ENCODE assay signal across 25 cellular contexts in genomic region chr10:28280652-28281051, GRCh38. TPM values are rescaled to one million over a fixed set of nuclear protein-coding genes. Genes with fewer than 3 reads are reported as not detected.
DNase-seq lines count a peak whose midpoint lies in the region; ATAC-seq and TF ChIP-seq lines count a peak whose summit lies in the region.
"Had no signal": no experiment of that assay in that cellular context is flagged by ENCODE, and none has a peak within 500 bp of the region (broad histone marks: within the 10 kb centered on the region; RNA-seq: fewer than 3 reads in every experiment).

No MANE protein-coding gene starts in this region.

- H3K79me2 ChIP-seq in ACC112 (ENCODE audit: control insufficient read depth, insufficient read depth, low read length, unreplicated experiment): no peaks in the 10 kb centered on the region

- H3K36me3 Mint-ChIP-seq in HFFc6 (ENCODE audit: low read depth): no peaks in the 10 kb centered on the region
- no peaks in the 10 kb centered on the region for H3K36me3 Mint-ChIP-seq in chondrocyte (ENCODE audit: low read depth)
- H3K36me3 Mint-ChIP-seq in mesothelial cell of epicardium: no peaks in the 10 kb centered on the region
- H3K36me3 Mint-ChIP-seq: natural killer cell treated with Interleukin-12 subunit alpha and Interleukin-12 subunit beta and Interleukin-15 and Interleukin-18, amount 100 ng/mL, for 72 hours had no signal

- TF ChIP-seq CTCF in HFFc6 (IDR thresholded peaks at IDR 0.05): no peak
- TF ChIP-seq CTCF in chondrocyte (IDR thresholded peaks at IDR 0.05): peak; percentile 71
- TF ChIP-seq CTCF in mesothelial cell of epicardium (IDR thresholded peaks at IDR 0.05; ENCODE audit: unreplicated experiment): no peak

- peaks cover 31% of the 10 kb centered on the region for H3K27me3 Mint-ChIP-seq in HFFc6 (ENCODE audit: insufficient read depth)
- no peaks in the 10 kb centered on the region for H3K27me3 Mint-ChIP-seq in chondrocyte (ENCODE audit: low read depth)
- no peaks in the 10 kb centered on the region for H3K27me3 Mint-ChIP-seq in mesothelial cell of epicardium (ENCODE audit: low read depth)
- H3K27me3 Mint-ChIP-seq: activated naive CD8-positive, alpha-beta T cell treated with anti-CD3 and anti-CD28 coated beads, Interleukin-2, amount 10 ng/mL, durations not matched to agents 7 days and 5 days; CD4-positive, alpha-beta T cell; natural killer cell treated with Interleukin-12 subunit alpha and Interleukin-12 subunit beta and Interleukin-15 and Interleukin-18, amount 100 ng/mL, for 72 hours; stimulated activated naive CD8-positive, alpha-beta T cell treated with anti-CD3 and anti-CD28 coated beads, Interleukin-15, amount 100 ng/mL, for 72 hours had no signal

- H3K9me3 Mint-ChIP-seq in HFFc6: no peaks in the 10 kb centered on the region
- H3K9me3 Mint-ChIP-seq in chondrocyte (ENCODE audit: low read depth): no peaks in the 10 kb centered on the region
- no peaks in the 10 kb centered on the region for H3K9me3 Mint-ChIP-seq in mesothelial cell of epicardium
- H3K9me3 Mint-ChIP-seq: activated naive CD8-positive, alpha-beta T cell treated with anti-CD3 and anti-CD28 coated beads, Interleukin-2, amount 10 ng/mL, durations not matched to agents 7 days and 5 days; activated T-helper 2 cell treated with anti-CD3 and anti-CD28 coated beads, Interferon-gamma antibody, Interleukin-2, Interleukin-4, amounts not matched to agents 10 μg/mL and 5 μg/mL and 100 μg/mL, durations not matched to agents 14 hours and 24 hours and 36 hours; CD4-positive, alpha-beta T cell; endodermal cell; natural killer cell treated with Interleukin-12 subunit alpha and Interleukin-12 subunit beta and Interleukin-15 and Interleukin-18, amount 100 ng/mL, for 72 hours; stimulated activated naive CD8-positive, alpha-beta T cell treated with anti-CD3 and anti-CD28 coated beads, Interleukin-15, amount 100 ng/mL, for 72 hours had no signal

- H3K27ac Mint-ChIP-seq in HFFc6 (no peak overlapping the region), chondrocyte (ENCODE audit: unreplicated experiment) (peak overlapping the region; percentile 97), mesothelial cell of epicardium (peak overlapping the region; percentile 86)
- H3K27ac Mint-ChIP-seq: activated naive CD8-positive, alpha-beta T cell treated with anti-CD3 and anti-CD28 coated beads, Interleukin-2, amount 10 ng/mL, durations not matched to agents 7 days and 5 days; activated T-helper 2 cell treated with anti-CD3 and anti-CD28 coated beads, Interferon-gamma antibody, Interleukin-2, Interleukin-4, amounts not matched to agents 10 μg/mL and 5 μg/mL and 100 μg/mL, durations not matched to agents 14 hours and 24 hours and 36 hours; CD4-positive, alpha-beta T cell; endodermal cell; natural killer cell treated with Interleukin-12 subunit alpha and Interleukin-12 subunit beta and Interleukin-15 and Interleukin-18, amount 100 ng/mL, for 72 hours; stimulated activated naive CD8-positive, alpha-beta T cell treated with anti-CD3 and anti-CD28 coated beads, Interleukin-15, amount 100 ng/mL, for 72 hours had no signal

- no peaks in the 10 kb centered on the region for H3K27me3 ChIP-seq in ACC112 (ENCODE audit: insufficient read depth, low read length)
- H3K27me3 ChIP-seq: foreskin keratinocyte had no signal

- no peaks in the 10 kb centered on the region for H3K36me3 ChIP-seq in ACC112 (ENCODE audit: insufficient read depth, low read length)
- H3K36me3 ChIP-seq: HAP-1 had no signal

- H2AFZ ChIP-seq in ACC112 (ENCODE audit: low read length, unreplicated experiment): no peak overlapping the region

- peak overlapping the region; percentile 52 for H3K27ac ChIP-seq in ACC112 (ENCODE audit: low read depth, low read length)
- H3K27ac ChIP-seq: foreskin keratinocyte, HL-60 had no signal

- in situ Hi-C loops in G401 (cut with HindIII; ENCODE audit: low sequenced_read_pairs): no loop called here

- peak; percentile 39 for DNase-seq in HFFc6
- DNase-seq in chondrocyte (ENCODE audit: low spot score): no peak
- no peak for DNase-seq in mesothelial cell of epicardium (ENCODE audit: low spot score in 2 of 2, unreplicated experiment in 2 of 2)
- no peak for DNase-seq in G401 (ENCODE audit: low spot score)
- DNase-seq in NCI-H2227 (lab: John Stamatoyannopoulos, UW; ENCODE audit: unreplicated experiment): no peak
- DNase-seq: activated CD4-positive, alpha-beta T cell treated with anti-CD3 and anti-CD28 coated beads for 48 hours; activated naive CD8-positive, alpha-beta T cell treated with anti-CD3 and anti-CD28 coated beads, Interleukin-2, amount 10 ng/mL, durations not matched to agents 7 days and 5 days; CD4-positive, alpha-beta T cell; DMS53; endodermal cell; foreskin keratinocyte; KBM-7; NCI-H2081 treated with DMSO at 0.1 percent for 48 hours; NCI-H524; stimulated activated CD4-positive, alpha-beta T cell treated with anti-CD3 and anti-CD28 coated beads, Interleukin-4, amount 100 ng/mL, for 1 hour; stimulated activated naive CD8-positive, alpha-beta T cell treated with anti-CD3 and anti-CD28 coated beads, Interleukin-15, amount 100 ng/mL, for 72 hours; SW 1271 had no signal

- H3K4me3 Mint-ChIP-seq in HFFc6 (no peak overlapping the region), chondrocyte (ENCODE audit: unreplicated experiment) (peak overlapping the region; percentile 23), mesothelial cell of epicardium (no peak overlapping the region)
- H3K4me3 Mint-ChIP-seq: activated naive CD8-positive, alpha-beta T cell treated with anti-CD3 and anti-CD28 coated beads, Interleukin-2, amount 10 ng/mL, durations not matched to agents 7 days and 5 days; CD4-positive, alpha-beta T cell; endodermal cell; natural killer cell treated with Interleukin-12 subunit alpha and Interleukin-12 subunit beta and Interleukin-15 and Interleukin-18, amount 100 ng/mL, for 72 hours; stimulated activated naive CD8-positive, alpha-beta T cell treated with anti-CD3 and anti-CD28 coated beads, Interleukin-15, amount 100 ng/mL, for 72 hours had no signal

- H3K4me1 ChIP-seq in ACC112 (ENCODE audit: control insufficient read depth, insufficient read depth, low read length, unreplicated experiment): peaks cover 10% of the 10 kb centered on the region
- H3K4me1 ChIP-seq: foreskin keratinocyte had no signal

- H3K4me1 Mint-ChIP-seq in HFFc6 (ENCODE audit: low read depth): peaks cover 15% of the 10 kb centered on the region
- H3K4me1 Mint-ChIP-seq in chondrocyte (ENCODE audit: low read depth): peaks cover 83% of the 10 kb centered on the region
- H3K4me1 Mint-ChIP-seq in mesothelial cell of epicardium: peaks cover 39% of the 10 kb centered on the region

- ATAC-seq in SK-N-SH treated with all-trans-retinoic acid at 6 μM for 48 hours: no peak
- no peak for ATAC-seq in GM19324 (IDR thresholded peaks at IDR 0.05; ENCODE audit: low FRiP score, unreplicated experiment)
- ATAC-seq: foreskin keratinocyte; natural killer cell treated with Interleukin-12 subunit alpha and Interleukin-12 subunit beta and Interleukin-15 and Interleukin-18, amount 100 ng/mL, for 72 hours; stimulated activated naive CD8-positive, alpha-beta T cell treated with anti-CD3 and anti-CD28 coated beads, Interleukin-15, amount 100 ng/mL, for 72 hours had no signal

- no peak overlapping the region for H3K4me3 ChIP-seq in ACC112 (ENCODE audit: low read depth, low read length)
- H3K4me3 ChIP-seq: HAP-1, smooth muscle cell had no signal

TF ChIP-seq in SK-N-SH treated with all-trans-retinoic acid at 6 μM for 48 hours, 23 proteins besides CTCF, POLR2A, EP300 and RAD21 (continues in another document):
- TF ChIP-seq SNAI2 (CRISPR knock-in tag; IDR thresholded peaks at IDR 0.05): no peak
- no peak for TF ChIP-seq OSR1 (CRISPR knock-in tag; IDR thresholded peaks at IDR 0.05)
- no peak for TF ChIP-seq ZNF565 (CRISPR knock-in tag; conservative IDR thresholded peaks at IDR 0.05; ENCODE audit: low read depth)
- no peak for TF ChIP-seq CSDC2 (CRISPR knock-in tag; IDR thresholded peaks at IDR 0.05)
- no peak for TF ChIP-seq ESRRG (CRISPR knock-in tag; IDR thresholded peaks at IDR 0.05)
- no peak for TF ChIP-seq RARB (CRISPR knock-in tag; IDR thresholded peaks at IDR 0.05)
- no peak for TF ChIP-seq PPARA (CRISPR knock-in tag; IDR thresholded peaks at IDR 0.05; ENCODE audit: borderline replicate concordance)
- no peak for TF ChIP-seq ZC3H10 (CRISPR knock-in tag; IDR thresholded peaks at IDR 0.05)
- no peak for TF ChIP-seq BACH2 (CRISPR knock-in tag; IDR thresholded peaks at IDR 0.05; ENCODE audit: borderline replicate concordance)
- TF ChIP-seq ARNTL (CRISPR knock-in tag; IDR thresholded peaks at IDR 0.05; ENCODE audit: borderline replicate concordance, low read depth): no peak
- no peak for TF ChIP-seq ISL1 (CRISPR knock-in tag; IDR thresholded peaks at IDR 0.05)
- TF ChIP-seq CREB5 (CRISPR knock-in tag; IDR thresholded peaks at IDR 0.05; ENCODE audit: low read depth): no peak

RNA-seq across cellular contexts. Expression of gene MPP7, which starts 22.2 kb away (rescaled TPM):
- total RNA-seq in HFFc6 (2021; fragmentation: NEBNext Ultra II Directional; extraction: Animal tissue kit (Norgen Biotek cat#: 25700)): 1 to 10 TPM in 2 of 6 experiments, under 1 TPM in 4; 0.80 to 2.6 (median 0.86) TPM
- total RNA-seq in chondrocyte: 20.1 to 21.7 TPM (median 21.0 TPM) in 3 replicates
- total RNA-seq in mesothelial cell of epicardium: 10.6 to 12.6 TPM (median 12.4 TPM) in 3 replicates
- 0.31 TPM in 1 of 2 replicates, not detected in the other for total RNA-seq in G401 (2014; rRNA removed; shearing (Covaris generic))
